Comparison of ENCODE assay signal across 1 cellular context in the genomic region with DNA sequence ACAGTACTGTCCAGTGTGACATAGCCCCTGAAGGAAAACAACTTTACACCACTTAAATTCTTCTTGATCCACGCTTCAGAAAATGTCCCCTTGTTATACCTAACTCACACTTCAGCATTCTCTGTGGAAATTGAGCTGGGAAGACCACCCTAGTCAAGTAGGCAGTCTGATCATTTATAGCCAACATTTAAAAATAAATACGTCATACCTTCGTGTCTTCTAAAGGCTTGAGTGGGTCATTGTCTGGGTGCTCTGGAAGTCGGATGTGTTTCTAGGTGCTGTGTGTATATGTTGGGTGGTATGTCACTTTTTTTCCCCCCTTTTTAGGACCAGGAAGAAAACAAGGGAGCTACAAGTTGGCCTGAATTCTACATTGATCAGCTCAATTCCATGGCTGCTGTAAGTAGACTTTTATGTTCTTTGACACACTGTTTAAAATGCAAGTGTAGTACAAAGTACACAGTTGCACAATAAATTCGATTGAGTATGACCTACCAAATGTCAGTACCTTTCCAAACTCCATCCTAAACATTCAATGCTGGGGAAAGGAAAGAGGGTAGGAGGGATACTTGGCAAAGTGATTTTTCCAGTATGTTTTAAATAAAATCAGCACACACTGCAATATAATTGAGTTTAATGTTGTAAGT.
A peak's percentile ranks its signal among the peaks of the same experiment; 100 is the strongest.
TF ChIP-seq lines count a peak whose summit lies in the region.

No MANE protein-coding gene starts in this region.

TF ChIP-seq in HepG2, 621 proteins besides CTCF, POLR2A, EP300 and RAD21 (continued from another document and continues in another):
- TF ChIP-seq AKNA (CRISPR knock-in tag; IDR thresholded peaks at IDR 0.05; ENCODE audit: borderline replicate concordance) (no peak), MAFG (CRISPR knock-in tag; IDR thresholded peaks at IDR 0.05) (no peak), GMEB1 (CRISPR knock-in tag; IDR thresholded peaks at IDR 0.05; ENCODE audit: borderline replicate concordance) (no peak), ZSCAN20 (CRISPR knock-in tag; IDR thresholded peaks at IDR 0.05; ENCODE audit: borderline replicate concordance) (no peak), ZSCAN9 (CRISPR knock-in tag; IDR thresholded peaks at IDR 0.05; ENCODE audit: borderline replicate concordance) (peak; percentile 73; the same call in 1 of the 2 replicates), ZNF703 (CRISPR knock-in tag; IDR thresholded peaks at IDR 0.05; ENCODE audit: borderline replicate concordance) (no peak), SKI (IDR thresholded peaks at IDR 0.05; ENCODE audit: partially characterized antibody) (peak; percentile 14), PCBP2 (optimal IDR thresholded peaks at IDR 0.05; ENCODE audit: low read depth, low read length, poor library complexity, severe bottlenecking) (no peak), RFX3 (CRISPR knock-in tag; IDR thresholded peaks at IDR 0.05) (no peak), NFE2L1 (CRISPR knock-in tag; IDR thresholded peaks at IDR 0.05; ENCODE audit: borderline replicate concordance) (no peak), ZBTB26 (CRISPR knock-in tag; IDR thresholded peaks at IDR 0.05; ENCODE audit: borderline replicate concordance) (no peak), STAG1 (CRISPR knock-in tag; IDR thresholded peaks at IDR 0.05) (peak; percentile 12; the same call in 1 of the 2 replicates), POLR2AphosphoS5 (IDR thresholded peaks at IDR 0.05; ENCODE audit: low read depth, low read length) (no peak), HOXA5 (CRISPR knock-in tag; IDR thresholded peaks at IDR 0.05) (no peak), ARHGAP35 (CRISPR knock-in tag; IDR thresholded peaks at IDR 0.05; ENCODE audit: borderline replicate concordance) (no peak), TMF1 (CRISPR knock-in tag; IDR thresholded peaks at IDR 0.05; ENCODE audit: low read depth) (no peak), ZBTB44 (CRISPR knock-in tag; IDR thresholded peaks at IDR 0.05) (no peak), KMT2A (CRISPR knock-in tag; IDR thresholded peaks at IDR 0.05) (no peak), HOXA3 (CRISPR knock-in tag; IDR thresholded peaks at IDR 0.05) (no peak; the same call in 1 of the 2 replicates), GPBP1L1 (CRISPR knock-in tag; IDR thresholded peaks at IDR 0.05) (no peak), ZMYM2 (CRISPR knock-in tag; IDR thresholded peaks at IDR 0.05) (peak; percentile 46; the same call in 1 of the 2 replicates), SSRP1 (CRISPR knock-in tag; IDR thresholded peaks at IDR 0.05) (no peak), ZBTB3 (CRISPR knock-in tag; IDR thresholded peaks at IDR 0.05; ENCODE audit: borderline replicate concordance, low read depth) (no peak)
- TF ChIP-seq, protein P1, sequence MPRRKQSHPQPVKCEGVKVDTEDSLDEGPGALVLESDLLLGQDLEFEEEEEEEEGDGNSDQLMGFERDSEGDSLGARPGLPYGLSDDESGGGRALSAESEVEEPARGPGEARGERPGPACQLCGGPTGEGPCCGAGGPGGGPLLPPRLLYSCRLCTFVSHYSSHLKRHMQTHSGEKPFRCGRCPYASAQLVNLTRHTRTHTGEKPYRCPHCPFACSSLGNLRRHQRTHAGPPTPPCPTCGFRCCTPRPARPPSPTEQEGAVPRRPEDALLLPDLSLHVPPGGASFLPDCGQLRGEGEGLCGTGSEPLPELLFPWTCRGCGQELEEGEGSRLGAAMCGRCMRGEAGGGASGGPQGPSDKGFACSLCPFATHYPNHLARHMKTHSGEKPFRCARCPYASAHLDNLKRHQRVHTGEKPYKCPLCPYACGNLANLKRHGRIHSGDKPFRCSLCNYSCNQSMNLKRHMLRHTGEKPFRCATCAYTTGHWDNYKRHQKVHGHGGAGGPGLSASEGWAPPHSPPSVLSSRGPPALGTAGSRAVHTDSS (CRISPR knock-in tag; conservative IDR thresholded peaks at IDR 0.05): no peak
- TF ChIP-seq, protein P2, sequence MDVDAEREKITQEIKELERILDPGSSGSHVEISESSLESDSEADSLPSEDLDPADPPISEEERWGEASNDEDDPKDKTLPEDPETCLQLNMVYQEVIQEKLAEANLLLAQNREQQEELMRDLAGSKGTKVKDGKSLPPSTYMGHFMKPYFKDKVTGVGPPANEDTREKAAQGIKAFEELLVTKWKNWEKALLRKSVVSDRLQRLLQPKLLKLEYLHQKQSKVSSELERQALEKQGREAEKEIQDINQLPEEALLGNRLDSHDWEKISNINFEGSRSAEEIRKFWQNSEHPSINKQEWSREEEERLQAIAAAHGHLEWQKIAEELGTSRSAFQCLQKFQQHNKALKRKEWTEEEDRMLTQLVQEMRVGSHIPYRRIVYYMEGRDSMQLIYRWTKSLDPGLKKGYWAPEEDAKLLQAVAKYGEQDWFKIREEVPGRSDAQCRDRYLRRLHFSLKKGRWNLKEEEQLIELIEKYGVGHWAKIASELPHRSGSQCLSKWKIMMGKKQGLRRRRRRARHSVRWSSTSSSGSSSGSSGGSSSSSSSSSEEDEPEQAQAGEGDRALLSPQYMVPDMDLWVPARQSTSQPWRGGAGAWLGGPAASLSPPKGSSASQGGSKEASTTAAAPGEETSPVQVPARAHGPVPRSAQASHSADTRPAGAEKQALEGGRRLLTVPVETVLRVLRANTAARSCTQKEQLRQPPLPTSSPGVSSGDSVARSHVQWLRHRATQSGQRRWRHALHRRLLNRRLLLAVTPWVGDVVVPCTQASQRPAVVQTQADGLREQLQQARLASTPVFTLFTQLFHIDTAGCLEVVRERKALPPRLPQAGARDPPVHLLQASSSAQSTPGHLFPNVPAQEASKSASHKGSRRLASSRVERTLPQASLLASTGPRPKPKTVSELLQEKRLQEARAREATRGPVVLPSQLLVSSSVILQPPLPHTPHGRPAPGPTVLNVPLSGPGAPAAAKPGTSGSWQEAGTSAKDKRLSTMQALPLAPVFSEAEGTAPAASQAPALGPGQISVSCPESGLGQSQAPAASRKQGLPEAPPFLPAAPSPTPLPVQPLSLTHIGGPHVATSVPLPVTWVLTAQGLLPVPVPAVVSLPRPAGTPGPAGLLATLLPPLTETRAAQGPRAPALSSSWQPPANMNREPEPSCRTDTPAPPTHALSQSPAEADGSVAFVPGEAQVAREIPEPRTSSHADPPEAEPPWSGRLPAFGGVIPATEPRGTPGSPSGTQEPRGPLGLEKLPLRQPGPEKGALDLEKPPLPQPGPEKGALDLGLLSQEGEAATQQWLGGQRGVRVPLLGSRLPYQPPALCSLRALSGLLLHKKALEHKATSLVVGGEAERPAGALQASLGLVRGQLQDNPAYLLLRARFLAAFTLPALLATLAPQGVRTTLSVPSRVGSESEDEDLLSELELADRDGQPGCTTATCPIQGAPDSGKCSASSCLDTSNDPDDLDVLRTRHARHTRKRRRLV (CRISPR knock-in tag; IDR thresholded peaks at IDR 0.05): no peak
- TF ChIP-seq, protein P3, sequence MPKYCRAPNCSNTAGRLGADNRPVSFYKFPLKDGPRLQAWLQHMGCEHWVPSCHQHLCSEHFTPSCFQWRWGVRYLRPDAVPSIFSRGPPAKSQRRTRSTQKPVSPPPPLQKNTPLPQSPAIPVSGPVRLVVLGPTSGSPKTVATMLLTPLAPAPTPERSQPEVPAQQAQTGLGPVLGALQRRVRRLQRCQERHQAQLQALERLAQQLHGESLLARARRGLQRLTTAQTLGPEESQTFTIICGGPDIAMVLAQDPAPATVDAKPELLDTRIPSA (CRISPR knock-in tag; IDR thresholded peaks at IDR 0.05; ENCODE audit: borderline replicate concordance): no peak
- TF ChIP-seq, protein P4, sequence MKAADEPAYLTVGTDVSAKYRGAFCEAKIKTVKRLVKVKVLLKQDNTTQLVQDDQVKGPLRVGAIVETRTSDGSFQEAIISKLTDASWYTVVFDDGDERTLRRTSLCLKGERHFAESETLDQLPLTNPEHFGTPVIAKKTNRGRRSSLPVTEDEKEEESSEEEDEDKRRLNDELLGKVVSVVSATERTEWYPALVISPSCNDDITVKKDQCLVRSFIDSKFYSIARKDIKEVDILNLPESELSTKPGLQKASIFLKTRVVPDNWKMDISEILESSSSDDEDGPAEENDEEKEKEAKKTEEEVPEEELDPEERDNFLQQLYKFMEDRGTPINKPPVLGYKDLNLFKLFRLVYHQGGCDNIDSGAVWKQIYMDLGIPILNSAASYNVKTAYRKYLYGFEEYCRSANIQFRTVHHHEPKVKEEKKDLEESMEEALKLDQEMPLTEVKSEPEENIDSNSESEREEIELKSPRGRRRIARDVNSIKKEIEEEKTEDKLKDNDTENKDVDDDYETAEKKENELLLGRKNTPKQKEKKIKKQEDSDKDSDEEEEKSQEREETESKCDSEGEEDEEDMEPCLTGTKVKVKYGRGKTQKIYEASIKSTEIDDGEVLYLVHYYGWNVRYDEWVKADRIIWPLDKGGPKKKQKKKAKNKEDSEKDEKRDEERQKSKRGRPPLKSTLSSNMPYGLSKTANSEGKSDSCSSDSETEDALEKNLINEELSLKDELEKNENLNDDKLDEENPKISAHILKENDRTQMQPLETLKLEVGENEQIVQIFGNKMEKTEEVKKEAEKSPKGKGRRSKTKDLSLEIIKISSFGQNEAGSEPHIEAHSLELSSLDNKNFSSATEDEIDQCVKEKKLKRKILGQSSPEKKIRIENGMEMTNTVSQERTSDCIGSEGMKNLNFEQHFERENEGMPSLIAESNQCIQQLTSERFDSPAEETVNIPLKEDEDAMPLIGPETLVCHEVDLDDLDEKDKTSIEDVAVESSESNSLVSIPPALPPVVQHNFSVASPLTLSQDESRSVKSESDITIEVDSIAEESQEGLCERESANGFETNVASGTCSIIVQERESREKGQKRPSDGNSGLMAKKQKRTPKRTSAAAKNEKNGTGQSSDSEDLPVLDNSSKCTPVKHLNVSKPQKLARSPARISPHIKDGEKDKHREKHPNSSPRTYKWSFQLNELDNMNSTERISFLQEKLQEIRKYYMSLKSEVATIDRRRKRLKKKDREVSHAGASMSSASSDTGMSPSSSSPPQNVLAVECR (CRISPR knock-in tag; IDR thresholded peaks at IDR 0.05; ENCODE audit: borderline replicate concordance): peak; percentile 40; the same call in 1 of the 2 replicates
